In genomic region chr20:25041813-25042530, GRCh38 we compare ENCODE assay signal across 12 cellular contexts. TPM values are rescaled to one million over a fixed set of nuclear protein-coding genes. Genes with fewer than 3 reads are reported as not detected.
A peak's percentile ranks its signal among the peaks of the same experiment; 100 is the strongest.
DNase-seq lines count a peak whose midpoint lies in the region; ATAC-seq and TF ChIP-seq lines count a peak whose summit lies in the region.
"Had no signal": no experiment of that assay in that cellular context is flagged by ENCODE, and none has a peak within 500 bp of the region (broad histone marks: within the 10 kb centered on the region; RNA-seq: fewer than 3 reads in every experiment).

No MANE protein-coding gene starts in this region.

- no peak for TF ChIP-seq POLR2A in body of pancreas (IDR thresholded peaks at IDR 0.05)
- no peak for TF ChIP-seq POLR2A in suprapubic skin (IDR thresholded peaks at IDR 0.05)

- TF ChIP-seq CTCF in Loucy (conservative IDR thresholded peaks at IDR 0.05; ENCODE audit: low read length) = no peak
- no peak for TF ChIP-seq CTCF in body of pancreas (IDR thresholded peaks at IDR 0.05)
- no peak for TF ChIP-seq CTCF in lower lobe of right lung (IDR thresholded peaks at IDR 0.05)
- no peak for TF ChIP-seq CTCF in suprapubic skin (IDR thresholded peaks at IDR 0.05)

- H2AFZ ChIP-seq in Loucy (ENCODE audit: low read length) = no peak overlapping the region

- H3K4me2 ChIP-seq in Loucy (ENCODE audit: low read depth, low read length, poor library complexity, severe bottlenecking) = peak overlapping the region; percentile 80

- H3K27me3 ChIP-seq in Loucy (ENCODE audit: insufficient read depth, low read length, poor library complexity, severe bottlenecking) (no peaks in the 10 kb centered on the region), body of pancreas (no peaks in the 10 kb centered on the region), lower lobe of right lung (ENCODE audit: low read depth) (no peaks in the 10 kb centered on the region), suprapubic skin (no peaks in the 10 kb centered on the region)
- H3K27me3 ChIP-seq: brain microvascular endothelial cell had no signal

- H3K4me3 ChIP-seq in Loucy (ENCODE audit: low read length, poor library complexity, severe bottlenecking) = peak overlapping the region; percentile 60
- H3K4me3 ChIP-seq in body of pancreas = no peak overlapping the region
- no peak overlapping the region for H3K4me3 ChIP-seq in lower lobe of right lung
- no peak overlapping the region for H3K4me3 ChIP-seq in suprapubic skin

- no peak for TF ChIP-seq EP300 in suprapubic skin (IDR thresholded peaks at IDR 0.05)

- peak overlapping the region; percentile 73 for H3K9ac ChIP-seq in Loucy (ENCODE audit: low read depth, low read length, poor library complexity, severe bottlenecking)

- H3K9me3 ChIP-seq in Loucy (ENCODE audit: insufficient read depth, low read depth, low read length) = no peaks in the 10 kb centered on the region
- H3K9me3 ChIP-seq in body of pancreas = no peaks in the 10 kb centered on the region
- no peaks in the 10 kb centered on the region for H3K9me3 ChIP-seq in lower lobe of right lung
- H3K9me3 ChIP-seq in suprapubic skin = no peaks in the 10 kb centered on the region

- no peaks in the 10 kb centered on the region for H4K20me1 ChIP-seq in Loucy (ENCODE audit: insufficient read depth, low read length, poor library complexity, severe bottlenecking)

- H3K4me1 ChIP-seq in Loucy (ENCODE audit: insufficient read depth, low read length, poor library complexity, severe bottlenecking) (peaks cover 48% of the 10 kb centered on the region), body of pancreas (peaks cover 99% of the 10 kb centered on the region), lower lobe of right lung (peaks cover 75% of the 10 kb centered on the region), suprapubic skin (peaks cover 81% of the 10 kb centered on the region)

- DNase-seq in body of pancreas (peak in 1 of 4 donors; percentile 10), lower lobe of right lung (peak; percentile 30), suprapubic skin (ENCODE audit: low spot score in 2 of 2) (no peak), NCI-H187 treated with DMSO at 0.1 percent for 48 hours (lab: John Stamatoyannopoulos, UW) (no peak), left colon (no peak)
- DNase-seq: brain microvascular endothelial cell; H9; NCI-H1930; stimulated activated CD4-positive, alpha-beta T cell treated with anti-CD3 and anti-CD28 coated beads, Interleukin-15, amount 100 ng/mL, for 24 hours had no signal

- 92% methylated on average over 10 to 20 of the region's 21 CpGs for WGBS in body of pancreas, 2 donors
- 91% methylated on average over 13 of the region's 21 CpGs for WGBS in suprapubic skin

- peaks cover 2% of the 10 kb centered on the region; the same call in 1 of the 2 replicates for H3F3A ChIP-seq in Loucy (ENCODE audit: low read depth)

- H3K79me2 ChIP-seq in Loucy (ENCODE audit: insufficient read depth, low read length) = peaks cover 45% of the 10 kb centered on the region

- intact Hi-C loops in body of pancreas (cut with DNase I) = no loop called here
- intact Hi-C loops in lower lobe of right lung (cut with DNase I) = no loop called here
- intact Hi-C loops in left colon (cut with DNase I, micrococcal nuclease) = no loop called here

- no peak for ATAC-seq in body of pancreas
- no peak for ATAC-seq in lower lobe of right lung
- no peak for ATAC-seq in HG03135 (IDR thresholded peaks at IDR 0.05; ENCODE audit: unreplicated experiment)
- ATAC-seq in left colon = no peak

- H3K36me3 ChIP-seq in Loucy (ENCODE audit: insufficient read depth, low read length) (peaks cover 6% of the 10 kb centered on the region; the same call in 1 of the 2 replicates), body of pancreas (replicated peaks in 1 of 2; ENCODE audit: insufficient read depth in 1 of 2, low read depth in 2 of 2) (no peaks in the 10 kb centered on the region), lower lobe of right lung (peaks cover 23% of the 10 kb centered on the region), suprapubic skin (peaks cover 12% of the 10 kb centered on the region)
- H3K36me3 ChIP-seq: brain microvascular endothelial cell had no signal

- H3K27ac ChIP-seq in body of pancreas (peak overlapping the region; percentile 28 to 85 (median 83)), lower lobe of right lung (peak overlapping the region; percentile 73), suprapubic skin (peak overlapping the region; percentile 48)
- H3K27ac ChIP-seq: brain microvascular endothelial cell had no signal

- H3K9me2 ChIP-seq in Loucy (replicated peaks; ENCODE audit: low read depth, low read length) = no peaks in the 10 kb centered on the region

RNA-seq across cellular contexts. Expression of gene ACSS1, which starts 16.0 kb away (rescaled TPM):
- 10 to 100 TPM; 73.8 to 83.8 TPM for total RNA-seq in body of pancreas
- total RNA-seq in lower lobe of right lung = 41.8 TPM
- 10 to 100 TPM; 29.0 to 80.0 (median 47.6) TPM for total RNA-seq in suprapubic skin
- 10 to 100 TPM; 37.8 to 43.6 TPM for total RNA-seq in left colon

RNA-seq across cellular contexts. Expression of gene VSX1, which starts 40.0 kb away (rescaled TPM):
- total RNA-seq in body of pancreas = under 1 TPM in 1 of 2 donors, not detected in 1; 0.66 TPM
- not detected for total RNA-seq in lower lobe of right lung
- not detected for total RNA-seq in suprapubic skin
- total RNA-seq in left colon = not detected
- total RNA-seq: esophagus mucosa, H9 had no signal

RNA-seq across cellular contexts. Expression of gene APMAP, which starts 49.4 kb away (rescaled TPM):
- 10 to 100 TPM; 38.9 to 51.4 TPM for total RNA-seq in body of pancreas
- 82.9 TPM for total RNA-seq in lower lobe of right lung
- total RNA-seq in suprapubic skin = 10 to 100 TPM; 61.8 to 89.3 (median 69.9) TPM
- total RNA-seq in left colon = 10 to 100 TPM; 44.5 to 53.4 TPM
